Comparison of ENCODE assay signal across 8 cellular contexts in the genomic region with DNA sequence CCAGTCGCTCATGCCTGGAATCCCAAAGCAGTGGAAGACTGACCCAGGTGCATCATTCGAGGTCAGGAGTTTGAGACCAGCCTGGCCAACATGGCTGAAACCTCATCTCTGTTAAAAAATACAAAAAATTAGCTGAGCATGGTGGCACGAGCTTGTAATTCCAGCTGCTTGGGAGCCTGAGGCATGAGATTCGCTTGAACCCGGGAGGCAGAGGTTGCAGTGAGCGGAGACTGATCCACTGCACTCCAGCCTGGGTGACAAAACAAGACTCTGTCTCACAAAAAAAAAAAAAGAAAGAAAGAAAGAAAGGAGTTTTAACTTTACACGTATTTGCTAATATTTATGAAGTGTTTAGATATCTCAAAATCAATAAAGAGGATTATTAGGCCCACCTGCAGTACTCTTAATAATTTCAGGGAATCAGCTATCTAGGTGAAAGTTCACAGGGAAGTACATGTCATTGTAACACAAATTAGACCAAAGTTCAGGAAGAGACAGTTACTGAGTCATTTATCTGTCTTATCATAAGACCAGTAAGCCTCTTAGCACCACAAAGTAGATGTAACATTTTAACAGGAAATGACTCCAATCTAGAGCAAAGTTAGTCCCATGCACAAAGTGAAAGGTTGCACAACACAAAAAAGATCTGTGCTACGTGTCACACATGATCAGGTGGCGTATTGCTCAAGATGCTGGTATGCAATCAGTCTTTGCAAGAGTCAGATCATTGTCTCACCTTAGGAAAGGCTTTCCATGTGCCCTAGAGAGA. TPM values are rescaled to one million over a fixed set of nuclear protein-coding genes. Genes with fewer than 3 reads are reported as not detected.
A peak's percentile ranks its signal among the peaks of the same experiment; 100 is the strongest.
DNase-seq lines count a peak whose midpoint lies in the region; ATAC-seq, FAIRE-seq and TF ChIP-seq lines count a peak whose summit lies in the region.

No MANE protein-coding gene starts in this region.

- peak overlapping the region; percentile 66 for H3K4me3 Mint-ChIP-seq in HFFc6

- peak overlapping the region; percentile 19 for H3K4me3 ChIP-seq in NB4 (ENCODE audit: low read depth, low read length)

- H3K9me3 Mint-ChIP-seq in HFFc6 = no peaks in the 10 kb centered on the region

- TF ChIP-seq CTCF in HFFc6 (IDR thresholded peaks at IDR 0.05) = no peak
- TF ChIP-seq CTCF in NB4 (IDR thresholded peaks at IDR 0.05; ENCODE audit: low read depth, low read length) = no peak

- ATAC-seq in left cardiac atrium = peak; percentile 87 to 91

- FAIRE-seq in GM12892 (lab: Jason Lieb, UNC) = peak; percentile 9

- H3K4me1 Mint-ChIP-seq in HFFc6 (ENCODE audit: low read depth) = peaks cover 38% of the 10 kb centered on the region

- intact Hi-C loops in left cardiac atrium (cut with DNase I) = loop anchor here in 1 of 2 donors (2.0 kb wide), 1 partner anchor 41 kb away; no protein-coding TSS in a partner anchor

- no peaks in the 10 kb centered on the region for H3K36me3 Mint-ChIP-seq in HFFc6 (ENCODE audit: low read depth)

- no peaks in the 10 kb centered on the region; the same call in 1 of the 2 replicates for H3K27me3 Mint-ChIP-seq in HFFc6 (ENCODE audit: insufficient read depth)

- peak overlapping the region; percentile 92 for H3K27ac Mint-ChIP-seq in HFFc6

- TF ChIP-seq POLR2A in GM12892 (IDR thresholded peaks at IDR 0.05; ENCODE audit: low read depth, low read length) (no peak), NB4 (IDR thresholded peaks at IDR 0.05; ENCODE audit: extremely low read depth, insufficient read length) (no peak)

- DNase-seq in GM12892 (ENCODE audit: insufficient read length) (no peak), HFFc6 (peak; percentile 98), NB4 (ENCODE audit: low read depth) (peak; percentile 100), left cardiac atrium (no peak), NCI-H446 treated with DMSO at 0.1 percent for 48 hours (lab: John Stamatoyannopoulos, UW) (no peak), NCI-H146 (lab: John Stamatoyannopoulos, UW) (no peak)
- peak; percentile 5 for DNase-seq in activated T-helper 9 cell treated with anti-CD3 and anti-CD28 coated beads, Interleukin-2, amount 50 U/mL, for 16 hours (ENCODE audit: low read depth)
- peak; percentile 24 to 43 for DNase-seq in stimulated activated CD4-positive, alpha-beta T cell treated with anti-CD3 and anti-CD28 coated beads, Interleukin-15, amount 100 ng/mL, for 48 hours (ENCODE audit: low read depth in 2 of 2)

RNA-seq across cellular contexts. Expression of gene PLIN2, which starts 34.1 kb away (rescaled TPM):
- 78.6 TPM for polyA plus RNA-seq in GM12892 (2012; ENCODE audit: missing spikeins)
- 10 to 100 TPM; 80.8 to 91.6 (median 87.7) TPM for total RNA-seq in HFFc6 (2021; fragmentation: NEBNext Ultra II Directional; extraction: Animal tissue kit (Norgen Biotek cat#: 25700))
- total RNA-seq in left cardiac atrium = 100 to 1,000 TPM in 1 of 2 donors, 10 to 100 TPM in 1; 77.5 to 392 TPM

RNA-seq across cellular contexts. Expression of gene HAUS6, which starts 58.7 kb away (rescaled TPM):
- polyA plus RNA-seq in GM12892 (2012; ENCODE audit: missing spikeins) = 15.8 TPM
- 10 to 100 TPM in 5 of 6 experiments, 1 to 10 TPM in 1; 9.2 to 15.4 (median 14.0) TPM for total RNA-seq in HFFc6 (2021; fragmentation: NEBNext Ultra II Directional; extraction: Animal tissue kit (Norgen Biotek cat#: 25700))
- total RNA-seq in left cardiac atrium = 10 to 100 TPM in 1 of 2 donors, 1 to 10 TPM in 1; 6.8 to 11.7 TPM

Comparison
In these comparisons a context has a peak if more than half of its experiments do, and no peak if none do; other contexts are left out.
1. DNase-seq: peak in HFFc6 (single experiment), NB4 (single experiment), activated T-helper 9 cell treated with anti-CD3 and anti-CD28 coated beads, Interleukin-2, amount 50 U/mL, for 16 hours (single experiment) and stimulated activated CD4-positive, alpha-beta T cell treated with anti-CD3 and anti-CD28 coated beads, Interleukin-15, amount 100 ng/mL, for 48 hours (2 of 2); none in GM12892 (single experiment), left cardiac atrium (single experiment), NCI-H446 treated with DMSO at 0.1 percent for 48 hours (single experiment) and NCI-H146 (single experiment).